ENCODE assay signal across 1 cellular context in the genomic region with DNA sequence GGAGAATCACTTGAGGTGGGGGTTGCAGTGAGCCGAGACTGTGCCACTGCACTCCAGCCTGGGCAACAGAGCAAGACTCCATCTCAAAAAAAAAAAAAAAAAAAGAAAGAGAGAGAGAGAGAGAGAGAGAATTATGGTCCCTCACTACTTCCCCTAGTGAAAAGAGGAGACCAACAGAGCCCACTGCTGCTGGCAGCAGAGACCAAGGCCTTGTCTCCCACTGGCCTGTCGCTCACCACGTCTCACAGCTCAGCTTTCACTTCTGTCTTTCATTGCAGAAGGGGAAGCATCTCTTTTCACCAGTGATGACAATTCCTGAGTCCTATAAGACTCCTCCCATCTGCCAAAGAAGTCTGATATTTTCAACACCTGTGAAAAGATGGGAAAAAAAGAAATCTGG.
TF ChIP-seq lines count a peak whose summit lies in the region.

No MANE protein-coding gene starts in this region.

TF ChIP-seq in IMR-90, 13 proteins besides CTCF, POLR2A, EP300 and RAD21 (continued from another document):
- TF ChIP-seq FOS (IDR thresholded peaks at IDR 0.05; ENCODE audit: low read depth, low read length) (no peak), SMC3 (IDR thresholded peaks at IDR 0.05; ENCODE audit: low read depth, low read length) (no peak), BHLHE40 (IDR thresholded peaks at IDR 0.05; ENCODE audit: low read depth, low read length) (no peak), MAZ (IDR thresholded peaks at IDR 0.05; ENCODE audit: borderline replicate concordance, low read depth, low read length) (no peak), MAFK (IDR thresholded peaks at IDR 0.05; ENCODE audit: low read depth, low read length) (no peak)
- TF ChIP-seq, protein P1, sequence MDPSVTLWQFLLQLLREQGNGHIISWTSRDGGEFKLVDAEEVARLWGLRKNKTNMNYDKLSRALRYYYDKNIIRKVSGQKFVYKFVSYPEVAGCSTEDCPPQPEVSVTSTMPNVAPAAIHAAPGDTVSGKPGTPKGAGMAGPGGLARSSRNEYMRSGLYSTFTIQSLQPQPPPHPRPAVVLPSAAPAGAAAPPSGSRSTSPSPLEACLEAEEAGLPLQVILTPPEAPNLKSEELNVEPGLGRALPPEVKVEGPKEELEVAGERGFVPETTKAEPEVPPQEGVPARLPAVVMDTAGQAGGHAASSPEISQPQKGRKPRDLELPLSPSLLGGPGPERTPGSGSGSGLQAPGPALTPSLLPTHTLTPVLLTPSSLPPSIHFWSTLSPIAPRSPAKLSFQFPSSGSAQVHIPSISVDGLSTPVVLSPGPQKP (IDR thresholded peaks at IDR 0.05; ENCODE audit: borderline replicate concordance, low read depth, low read length), result no peak
